Comparison of ENCODE assay signal across 10 cellular contexts in the genomic region with DNA sequence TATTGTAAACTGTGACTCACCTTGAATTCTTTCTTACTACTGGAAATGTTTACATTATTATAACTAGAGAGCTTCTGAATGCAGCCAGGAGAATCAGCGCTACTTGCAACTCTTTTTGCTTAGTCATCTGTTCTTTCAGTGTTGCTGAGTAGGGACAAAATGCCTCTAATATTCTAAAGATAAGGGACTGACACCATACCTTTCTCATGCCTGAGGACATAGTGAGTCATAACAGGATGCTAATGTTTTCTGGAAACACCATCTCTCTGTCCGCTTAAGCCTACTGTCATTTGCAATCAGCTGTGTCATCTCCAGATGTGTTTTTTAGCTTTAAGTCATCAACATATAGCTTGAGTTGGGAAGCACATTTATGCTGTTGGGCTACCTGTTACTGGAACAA.
DNase-seq lines count a peak whose midpoint lies in the region; ATAC-seq and TF ChIP-seq lines count a peak whose summit lies in the region.
"Had no signal": no experiment of that assay in that cellular context is flagged by ENCODE, and none has a peak within 500 bp of the region (broad histone marks: within the 10 kb centered on the region; RNA-seq: fewer than 3 reads in every experiment).

No MANE protein-coding gene starts in this region.

- no peak for TF ChIP-seq CTCF in A673 (conservative IDR thresholded peaks at IDR 0.05; ENCODE audit: low read depth, low read length)
- no peak for TF ChIP-seq CTCF in heart left ventricle (IDR thresholded peaks at IDR 0.05)
- no peak for TF ChIP-seq CTCF in mucosa of descending colon (IDR thresholded peaks at IDR 0.05)

- H3K4me3 ChIP-seq in A673 (ENCODE audit: low read depth, low read length, poor library complexity, severe bottlenecking) (no peak overlapping the region), heart left ventricle (no peak overlapping the region), mucosa of descending colon (no peak overlapping the region)
- H3K4me3 ChIP-seq: BLaER1, pancreas had no signal

- TF ChIP-seq POLR2A in heart left ventricle (IDR thresholded peaks at IDR 0.05) = no peak

- CTCF ChIA-PET in A673 (lab: Charles Lee) = interaction anchor here (0.6 kb wide), 1 partner anchor 27 kb away, joined by 5 read pairs; no protein-coding TSS in a partner anchor

- H3K9me3 ChIP-seq in A673 (ENCODE audit: low read depth, low read length, poor library complexity, severe bottlenecking) (no peaks in the 10 kb centered on the region), heart left ventricle (no peaks in the 10 kb centered on the region), mucosa of descending colon (no peaks in the 10 kb centered on the region)
- H3K9me3 ChIP-seq: BLaER1, pancreas had no signal

- H3K27me3 Mint-ChIP-seq in activated T-helper 17 cell treated with anti-CD3 and anti-CD28 coated beads, Interleukin-2, amount 50 U/mL, for 72 hours = peaks cover 8% of the 10 kb centered on the region

- H3K36me3 Mint-ChIP-seq in activated T-helper 17 cell treated with anti-CD3 and anti-CD28 coated beads, Interleukin-2, amount 50 U/mL, for 72 hours (ENCODE audit: low read depth) = no peaks in the 10 kb centered on the region

- no peak overlapping the region for H3K27ac Mint-ChIP-seq in activated T-helper 17 cell treated with anti-CD3 and anti-CD28 coated beads, Interleukin-2, amount 50 U/mL, for 72 hours

- no TSS peak for BruUV-seq in A673 (replicated peaks; lab: Mats Ljungman, UMichigan)

- no peaks in the 10 kb centered on the region for H3K4me1 ChIP-seq in A673 (ENCODE audit: insufficient read depth, low read length, poor library complexity, severe bottlenecking)
- H3K4me1 ChIP-seq in heart left ventricle = no peaks in the 10 kb centered on the region
- no peaks in the 10 kb centered on the region for H3K4me1 ChIP-seq in mucosa of descending colon (ENCODE audit: low read depth)
- H3K4me1 ChIP-seq: BLaER1, pancreas had no signal

- H3K4me3 Mint-ChIP-seq in activated T-helper 17 cell treated with anti-CD3 and anti-CD28 coated beads, Interleukin-2, amount 50 U/mL, for 72 hours = no peak overlapping the region

- peaks cover 5% of the 10 kb centered on the region for H3K4me1 Mint-ChIP-seq in activated T-helper 17 cell treated with anti-CD3 and anti-CD28 coated beads, Interleukin-2, amount 50 U/mL, for 72 hours

- H3K36me3 ChIP-seq in A673 (ENCODE audit: insufficient read depth, low read length, poor library complexity, severe bottlenecking) (no peaks in the 10 kb centered on the region), heart left ventricle (no peaks in the 10 kb centered on the region), mucosa of descending colon (ENCODE audit: low read depth) (no peaks in the 10 kb centered on the region)
- H3K36me3 ChIP-seq: BLaER1, pancreas had no signal

- H3K27ac ChIP-seq in A673 (ENCODE audit: low read depth, low read length, poor library complexity, severe bottlenecking) (no peak overlapping the region), heart left ventricle (no peak overlapping the region)
- H3K27ac ChIP-seq: BLaER1, pancreas had no signal

- intact Hi-C loops in A673 (cut with micrococcal nuclease; ENCODE audit: unreplicated experiment) = no loop called here
- intact Hi-C loops in heart left ventricle (cut with DNase I) = no loop called here
- intact Hi-C loops in mucosa of descending colon (cut with DNase I, micrococcal nuclease) = no loop called here

- H3K27me3 ChIP-seq in A673 (replicated peaks; ENCODE audit: insufficient read depth, low read depth, low read length, poor library complexity) (no peaks in the 10 kb centered on the region), heart left ventricle (peaks cover 0 to 6% (median 0%) of the 10 kb centered on the region in 9 donors)
- H3K27me3 ChIP-seq: BLaER1, pancreas had no signal

- no peaks in the 10 kb centered on the region for H3K9me3 Mint-ChIP-seq in activated T-helper 17 cell treated with anti-CD3 and anti-CD28 coated beads, Interleukin-2, amount 50 U/mL, for 72 hours

- WGBS in heart left ventricle, 4 donors = 53 to 69% (median 67%) methylated on average over 2 of the region's 2 CpGs

- ATAC-seq in GM19372 (IDR thresholded peaks at IDR 0.05; ENCODE audit: low read depth, unreplicated experiment) = peak; percentile 55
- ATAC-seq in HG03060 (IDR thresholded peaks at IDR 0.05; ENCODE audit: low read depth, unreplicated experiment) = peak; percentile 76
- ATAC-seq in activated T-helper 17 cell treated with anti-CD3 and anti-CD28 coated beads, Interleukin-2, amount 50 U/mL, for 72 hours (replicated peaks) = peak; percentile 94
- no peak for ATAC-seq in heart left ventricle
- ATAC-seq in mucosa of descending colon = no peak

- POLR2A ChIA-PET in A673 (lab: Charles Lee; ENCODE audit: low non-redundant PET) = no interaction called here

- DNase-seq in A673 (ENCODE audit: low spot score) (peak; percentile 8), heart left ventricle (no peak), NCI-H2029 (lab: John Stamatoyannopoulos, UW) (no peak), mucosa of descending colon (no peak), COLO668 (lab: John Stamatoyannopoulos, UW; ENCODE audit: unreplicated experiment) (no peak)
- DNase-seq: pancreas had no signal

Comparison
In these comparisons a context has a peak if more than half of its experiments do, and no peak if none do; other contexts are left out.
1. ATAC-seq: peak in GM19372 (single experiment), HG03060 (single experiment) and activated T-helper 17 cell treated with anti-CD3 and anti-CD28 coated beads, Interleukin-2, amount 50 U/mL, for 72 hours (single experiment); none in heart left ventricle (0 of 4) and mucosa of descending colon (single experiment).